In the genomic region with DNA sequence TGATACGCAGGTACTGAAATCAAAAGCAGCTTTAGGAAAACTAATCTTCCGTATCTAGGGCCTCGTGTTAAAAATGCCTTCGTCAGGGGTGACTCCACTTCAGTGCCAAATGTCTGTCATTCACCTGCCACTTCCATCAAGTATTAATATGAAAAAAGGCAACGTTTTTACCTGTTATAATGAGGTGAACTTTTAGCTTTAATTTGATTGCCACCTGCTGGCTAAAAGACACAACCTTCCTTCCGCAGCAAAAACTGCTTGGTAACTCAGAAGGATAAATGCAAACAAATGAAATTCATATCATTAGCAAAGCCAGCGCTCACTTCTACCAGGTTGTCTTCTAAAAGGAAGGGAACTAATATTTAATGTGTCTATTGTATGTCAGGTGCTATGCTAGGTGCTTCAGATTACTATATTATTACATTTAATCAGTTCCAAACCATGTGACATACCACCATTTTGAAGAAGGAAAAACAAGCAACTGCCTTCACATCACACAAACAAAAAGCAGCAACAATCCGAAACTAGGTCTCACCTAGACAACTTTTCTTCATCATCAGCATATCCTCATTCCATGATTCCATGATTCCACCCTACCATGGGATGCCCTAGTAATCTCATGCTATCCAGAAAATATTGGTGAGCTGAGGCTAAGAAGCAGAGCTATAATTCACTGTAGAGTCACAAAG, we compare ENCODE assay signal across 8 cellular contexts. TPM values are rescaled to one million over a fixed set of nuclear protein-coding genes. Genes with fewer than 3 reads are reported as not detected.
DNase-seq lines count a peak whose midpoint lies in the region; ATAC-seq, FAIRE-seq and TF ChIP-seq lines count a peak whose summit lies in the region.

No MANE protein-coding gene starts in this region.

- no peaks in the 10 kb centered on the region for H3K36me3 Mint-ChIP-seq in CD4-positive, alpha-beta memory T cell
- no peaks in the 10 kb centered on the region for H3K36me3 Mint-ChIP-seq in activated CD8-positive, alpha-beta T cell treated with anti-CD3 and anti-CD28 coated beads for 36 hours (ENCODE audit: low read depth)
- no peaks in the 10 kb centered on the region for H3K36me3 Mint-ChIP-seq in type B pancreatic cell

- CTCF ChIA-PET in CD4-positive, alpha-beta memory T cell (lab: Charles Lee; ENCODE audit: partially characterized antibody): interaction anchor here (0.9 to 11.1 kb wide), 20 partner anchors 11 to 291 kb away, joined by 3 to 287 read pairs (median 6); a partner anchor contains a TSS
- CTCF ChIA-PET in activated CD8-positive, alpha-beta T cell treated with anti-CD3 and anti-CD28 coated beads for 36 hours (lab: Charles Lee): interaction anchor here (0.7 to 10.8 kb wide), 35 partner anchors 10 to 291 kb away, joined by 3 to 204 read pairs (median 6); a partner anchor contains a TSS

- no peaks in the 10 kb centered on the region for H3K9me1 ChIP-seq in keratinocyte (ENCODE audit: control insufficient read depth, extremely low read depth, insufficient read depth, low read length)

- peak; percentile 61 for ATAC-seq in GM18867 (IDR thresholded peaks at IDR 0.05; ENCODE audit: unreplicated experiment)
- ATAC-seq in activated CD8-positive, alpha-beta T cell treated with anti-CD3 and anti-CD28 coated beads for 36 hours: peak; percentile 65
- no peak for ATAC-seq in HG03469 (IDR thresholded peaks at IDR 0.05; ENCODE audit: unreplicated experiment)

- H3K4me1 ChIP-seq in CD4-positive, alpha-beta memory T cell (ENCODE audit: insufficient read depth, low read length): peaks cover 13% of the 10 kb centered on the region
- peaks cover 22% of the 10 kb centered on the region for H3K4me1 ChIP-seq in keratinocyte (ENCODE audit: control insufficient read depth, extremely low read depth, insufficient read depth, low read length)

- intact Hi-C loops in CD4-positive, alpha-beta memory T cell (cut with micrococcal nuclease): loop anchor here (1.0 to 5.0 kb wide), 7 partner anchors 21 to 291 kb away; no protein-coding TSS in a partner anchor
- intact Hi-C loops in activated CD8-positive, alpha-beta T cell treated with anti-CD3 and anti-CD28 coated beads for 36 hours (cut with micrococcal nuclease): loop anchor here (1.0 to 5.0 kb wide), 3 partner anchors 58 to 228 kb away; no protein-coding TSS in a partner anchor

- H3K9me3 ChIP-seq in CD4-positive, alpha-beta memory T cell (ENCODE audit: control insufficient read depth in 1 of 2, low read length in 2 of 2): no peaks in the 10 kb centered on the region
- H3K9me3 ChIP-seq in keratinocyte (ENCODE audit: control insufficient read depth, low read depth, low read length): no peaks in the 10 kb centered on the region

- DNase-seq in CD4-positive, alpha-beta memory T cell: peak; percentile 38 to 61 (median 56)
- DNase-seq in KBM-7 (peak; percentile 62), keratinocyte (ENCODE audit: low read depth, low spot score) (no peak), type B pancreatic cell (ENCODE audit: extremely low spot score, unreplicated experiment) (no peak), NCI-H226 (no peak)
- peak; percentile 44 for DNase-seq in activated CD8-positive, alpha-beta T cell treated with anti-CD3 and anti-CD28 coated beads for 36 hours

- H3K79me2 ChIP-seq in keratinocyte (ENCODE audit: control insufficient read depth, insufficient read depth, low read length): no peaks in the 10 kb centered on the region

- H3K4me1 Mint-ChIP-seq in CD4-positive, alpha-beta memory T cell: peaks cover 6 to 11% (median 9%) of the 10 kb centered on the region in 4 donors
- peaks cover 15% of the 10 kb centered on the region for H3K4me1 Mint-ChIP-seq in activated CD8-positive, alpha-beta T cell treated with anti-CD3 and anti-CD28 coated beads for 36 hours (ENCODE audit: low read depth)
- H3K4me1 Mint-ChIP-seq in type B pancreatic cell (ENCODE audit: unreplicated experiment): no peaks in the 10 kb centered on the region

- H3K9ac ChIP-seq in keratinocyte (ENCODE audit: control insufficient read depth, extremely low read depth, insufficient read depth, low read length): no peak overlapping the region

- H3K4me2 ChIP-seq in keratinocyte (ENCODE audit: control insufficient read depth, extremely low read depth, insufficient read depth, low read depth, low read length): no peak overlapping the region

- no peaks in the 10 kb centered on the region for H4K20me1 ChIP-seq in keratinocyte (ENCODE audit: control insufficient read depth, extremely low read depth, insufficient read depth, low read length)

- dilution Hi-C loops in keratinocyte (cut with MboI; ENCODE audit: extremely low pct_ligation_motif_present, low sequenced_read_pairs): no loop called here

- no peaks in the 10 kb centered on the region for H3K27me3 ChIP-seq in CD4-positive, alpha-beta memory T cell (ENCODE audit: insufficient read depth, low read length)
- no peaks in the 10 kb centered on the region for H3K27me3 ChIP-seq in keratinocyte (ENCODE audit: control insufficient read depth, extremely low read depth, insufficient read depth, low read length)

- peak overlapping the region; percentile 98 for H2AFZ ChIP-seq in keratinocyte (ENCODE audit: control insufficient read depth, low read length)

- no peaks in the 10 kb centered on the region for H3K36me3 ChIP-seq in CD4-positive, alpha-beta memory T cell (ENCODE audit: insufficient read depth, low read length)
- H3K36me3 ChIP-seq in keratinocyte (ENCODE audit: control insufficient read depth in 2 of 2, extremely low read depth in 1 of 2, insufficient read depth in 2 of 2, low read length in 2 of 2): no peaks in the 10 kb centered on the region

- H3K27ac ChIP-seq in CD4-positive, alpha-beta memory T cell (ENCODE audit: low read depth, low read length): no peak overlapping the region
- peak overlapping the region; percentile 37 for H3K27ac ChIP-seq in keratinocyte (ENCODE audit: control insufficient read depth, insufficient read depth, low read length)

- POLR2A ChIA-PET in CD4-positive, alpha-beta memory T cell (lab: Charles Lee; ENCODE audit: partially characterized antibody): interaction anchor here (1.0 to 3.2 kb wide), 9 partner anchors 19 to 291 kb away, joined by 3 to 24 read pairs (median 4); a partner anchor contains a TSS
- POLR2A ChIA-PET in activated CD8-positive, alpha-beta T cell treated with anti-CD3 and anti-CD28 coated beads for 36 hours (lab: Charles Lee): interaction anchor here (1.1 to 1.3 kb wide), 2 partner anchors 59 to 60 kb away, joined by 3 read pairs; no protein-coding TSS in a partner anchor

- no peaks in the 10 kb centered on the region for H3K9me3 Mint-ChIP-seq in CD4-positive, alpha-beta memory T cell
- H3K9me3 Mint-ChIP-seq in activated CD8-positive, alpha-beta T cell treated with anti-CD3 and anti-CD28 coated beads for 36 hours: no peaks in the 10 kb centered on the region
- H3K9me3 Mint-ChIP-seq in type B pancreatic cell: no peaks in the 10 kb centered on the region

- in situ Hi-C loops in KBM-7 (cut with MboI; ENCODE audit: low pct_unique_long_range_greater_than_20kb, low sequenced_read_pairs): no loop called here

- H3K27ac Mint-ChIP-seq in CD4-positive, alpha-beta memory T cell: peak overlapping the region in 4 of 7 donors; percentile 16 to 73 (median 54)
- peak overlapping the region; percentile 40 for H3K27ac Mint-ChIP-seq in activated CD8-positive, alpha-beta T cell treated with anti-CD3 and anti-CD28 coated beads for 36 hours
- no peak overlapping the region for H3K27ac Mint-ChIP-seq in type B pancreatic cell

- H3K4me3 Mint-ChIP-seq in CD4-positive, alpha-beta memory T cell: no peak overlapping the region
- no peak overlapping the region for H3K4me3 Mint-ChIP-seq in activated CD8-positive, alpha-beta T cell treated with anti-CD3 and anti-CD28 coated beads for 36 hours
- no peak overlapping the region for H3K4me3 Mint-ChIP-seq in type B pancreatic cell

- H3K27me3 Mint-ChIP-seq in CD4-positive, alpha-beta memory T cell: no peaks in the 10 kb centered on the region
- H3K27me3 Mint-ChIP-seq in activated CD8-positive, alpha-beta T cell treated with anti-CD3 and anti-CD28 coated beads for 36 hours: no peaks in the 10 kb centered on the region
- no peaks in the 10 kb centered on the region for H3K27me3 Mint-ChIP-seq in type B pancreatic cell

- peak; percentile 83 for TF ChIP-seq CTCF in activated CD8-positive, alpha-beta T cell treated with anti-CD3 and anti-CD28 coated beads for 36 hours (IDR thresholded peaks at IDR 0.05)
- peak in 2 of 3 experiments; percentile 46 to 53 for TF ChIP-seq CTCF in keratinocyte (optimal IDR thresholded peaks at IDR 0.05 in 1 of 3, IDR thresholded peaks at IDR 0.05 in 1 of 3, conservative IDR thresholded peaks at IDR 0.05 in 1 of 3; ENCODE audit: extremely low read depth in 1 of 3, insufficient read depth in 2 of 3, low read length in 3 of 3)
- TF ChIP-seq CTCF in type B pancreatic cell (conservative IDR thresholded peaks at IDR 0.05): peak; percentile 64

- FAIRE-seq in keratinocyte (lab: Jason Lieb, UNC): peak; percentile 95

- H3K4me3 ChIP-seq in CD4-positive, alpha-beta memory T cell (ENCODE audit: low read length in 2 of 2): no peak overlapping the region
- no peak overlapping the region for H3K4me3 ChIP-seq in keratinocyte (ENCODE audit: control insufficient read depth in 2 of 3, extremely low read depth in 1 of 3, insufficient read depth in 2 of 3, low read depth in 1 of 3, low read length in 3 of 3)

RNA-seq across cellular contexts. Expression of a gene that starts 20.6 kb away (rescaled TPM):
- total RNA-seq in CD4-positive, alpha-beta memory T cell: 1 to 10 TPM; 4.3 to 4.6 TPM
- polyA plus RNA-seq in CD4-positive, alpha-beta memory T cell: 1 to 10 TPM; 2.3 to 3.6 TPM
- total RNA-seq in activated CD8-positive, alpha-beta T cell treated with anti-CD3 and anti-CD28 coated beads for 36 hours: 1 to 10 TPM; 8.2 to 9.6 TPM
- 7.1 to 22.0 TPM (median 17.7 TPM) in 3 replicates for polyA plus RNA-seq in keratinocyte
- polyA plus RNA-seq in keratinocyte (2011; ENCODE audit: low read depth): 2.6 TPM
- polyA plus RNA-seq in keratinocyte (2011; cell fraction: cytosol; rRNA removed): 8.0 and 12.3 TPM in 2 replicates
- 6.6 and 7.7 TPM in 2 replicates for polyA plus RNA-seq in keratinocyte (2011; cell fraction: nucleus; rRNA removed)
- polyA plus RNA-seq in keratinocyte (2012; ENCODE audit: low replicate concordance): 2.5 and 24.4 TPM in 2 replicates
- 6.2 to 21.2 TPM (median 11.5 TPM) in 3 replicates for polyA minus RNA-seq in keratinocyte
- polyA minus RNA-seq in keratinocyte (2011; cell fraction: cytosol; rRNA and poly(A)+ RNA removed): 11.3 TPM
- polyA minus RNA-seq in keratinocyte (2011; cell fraction: nucleus; rRNA and poly(A)+ RNA removed): 10.1 and 18.2 TPM in 2 replicates
- total RNA-seq in type B pancreatic cell (ENCODE audit: low replicate concordance): 9.2 and 12.0 TPM in 2 replicates

Comparison
In these comparisons a context has a peak if more than half of its experiments do, and no peak if none do; other contexts are left out.
1. DNase-seq: peak in CD4-positive, alpha-beta memory T cell (5 of 5), KBM-7 (single experiment) and activated CD8-positive, alpha-beta T cell treated with anti-CD3 and anti-CD28 coated beads for 36 hours (single experiment); none in keratinocyte (single experiment), type B pancreatic cell (single experiment) and NCI-H226 (single experiment).
2. Peak in every context shown above with its lines, with median percentiles within 50 percentile points of each other: CTCF ChIP-seq.